ENCODE assay signal across 27 cellular contexts in genomic region chr2:120815292-120815691, GRCh38.
A peak's percentile ranks its signal among the peaks of the same experiment; 100 is the strongest.
DNase-seq lines count a peak whose midpoint lies in the region; ATAC-seq and TF ChIP-seq lines count a peak whose summit lies in the region.
"Had no signal": no experiment of that assay in that cellular context is flagged by ENCODE, and none has a peak within 500 bp of the region (broad histone marks: within the 10 kb centered on the region; RNA-seq: fewer than 3 reads in every experiment).

No MANE protein-coding gene starts in this region.

- H3K4me1 Mint-ChIP-seq in chondrocyte (ENCODE audit: low read depth) = peaks cover 21% of the 10 kb centered on the region
- H3K4me1 Mint-ChIP-seq: CD4-positive, CD25-positive, alpha-beta regulatory T cell had no signal

- H4K20me1 ChIP-seq in MM.1S (ENCODE audit: insufficient read depth, low read length) = no peaks in the 10 kb centered on the region
- H4K20me1 ChIP-seq: BLaER1 had no signal

- 86 to 91% methylated on average over 12 of the region's 12 CpGs for WGBS in heart right ventricle, 2 donors

- H3K4me1 ChIP-seq in heart right ventricle (peaks cover 0 to 12% (median 0%) of the 10 kb centered on the region in 9 donors), MM.1S (ENCODE audit: low read length) (0 out of 2 replicates have a peak, but pooled peaks cover under 1% of the 10 kb centered on the region)
- H3K4me1 ChIP-seq: HAP-1 had no signal

- no peak overlapping the region for H3K4me3 Mint-ChIP-seq in chondrocyte (ENCODE audit: unreplicated experiment)
- H3K4me3 Mint-ChIP-seq: CD4-positive, CD25-positive, alpha-beta regulatory T cell had no signal

- no peaks in the 10 kb centered on the region for H3K79me2 ChIP-seq in MM.1S (ENCODE audit: low read length)

- no peaks in the 10 kb centered on the region for H3F3A ChIP-seq in MM.1S (ENCODE audit: insufficient read depth, low read length)

- TF ChIP-seq CTCF in heart right ventricle (IDR thresholded peaks at IDR 0.05) = no peak
- TF ChIP-seq CTCF in MM.1S (IDR thresholded peaks at IDR 0.05; ENCODE audit: low read length) = no peak
- no peak for TF ChIP-seq CTCF in chondrocyte (IDR thresholded peaks at IDR 0.05)

- H3K27me3 Mint-ChIP-seq in chondrocyte (ENCODE audit: low read depth) = no peaks in the 10 kb centered on the region
- H3K27me3 Mint-ChIP-seq: CD4-positive, CD25-positive, alpha-beta regulatory T cell had no signal

- H3K27ac ChIP-seq in heart right ventricle (no peak overlapping the region), MM.1S (ENCODE audit: low read length) (no peak overlapping the region)
- H3K27ac ChIP-seq: BLaER1 had no signal

- no peak overlapping the region for H3K4me3 ChIP-seq in heart right ventricle
- no peak overlapping the region for H3K4me3 ChIP-seq in MM.1S (ENCODE audit: low read length)
- H3K4me3 ChIP-seq: BLaER1, HAP-1 had no signal

- peaks cover 0 to 14% (median 4%) of the 10 kb centered on the region in 7 donors for H3K27me3 ChIP-seq in heart right ventricle
- peaks cover 19% of the 10 kb centered on the region; the same call in 1 of the 2 replicates for H3K27me3 ChIP-seq in MM.1S (replicated peaks; ENCODE audit: insufficient read depth, low read length)
- H3K27me3 ChIP-seq: BLaER1 had no signal

- intact Hi-C loops in left cardiac atrium (cut with DNase I) (no loop called here), heart right ventricle (cut with DNase I) (no loop called here), posterior vena cava (cut with DNase I) (no loop called here)

- no peak overlapping the region for H3K4me2 ChIP-seq in MM.1S (ENCODE audit: low read depth, low read length)
- H3K4me2 ChIP-seq: BLaER1, SK-N-SH had no signal

- H3K9me3 Mint-ChIP-seq in chondrocyte (ENCODE audit: low read depth) = no peaks in the 10 kb centered on the region
- H3K9me3 Mint-ChIP-seq: CD4-positive, CD25-positive, alpha-beta regulatory T cell had no signal

- no peak overlapping the region for H3K27ac Mint-ChIP-seq in chondrocyte (ENCODE audit: unreplicated experiment)
- H3K27ac Mint-ChIP-seq: CD4-positive, CD25-positive, alpha-beta regulatory T cell had no signal

- H3K36me3 ChIP-seq in heart right ventricle = no peaks in the 10 kb centered on the region
- no peaks in the 10 kb centered on the region for H3K36me3 ChIP-seq in MM.1S (replicated peaks; ENCODE audit: insufficient read depth, low read length)
- H3K36me3 ChIP-seq: BLaER1, HAP-1 had no signal

- DNase-seq in left cardiac atrium (peak; percentile 3), heart right ventricle (no peak), MM.1S (peak; percentile 25), chondrocyte (ENCODE audit: low spot score) (peak; percentile 59), posterior vena cava (ENCODE audit: low spot score) (peak; percentile 49), NCI-H1417 (lab: John Stamatoyannopoulos, UW) (no peak), T-helper 9 cell (no peak)
- DNase-seq: 8988T; ACHN; CD4-positive, CD25-positive, alpha-beta regulatory T cell; DMS153; DND-41; GOT3; MV-4-11; NCI-H1105; NCI-H146; NCI-H2029; NCI-H446; NCI-H524 treated with DMSO at 0.1 percent for 48 hours; NCI-H774; NK-92 treated with Interleukin-12 subunit alpha and Interleukin-12 subunit beta, amount 100 ng/mL, for 24 hours; SK-N-SH; SW 1271 had no signal

- no peak overlapping the region for H3K9ac ChIP-seq in MM.1S (ENCODE audit: low read length)
- H3K9ac ChIP-seq: BLaER1, SK-N-SH had no signal

- H3K9me3 ChIP-seq in heart right ventricle (no peaks in the 10 kb centered on the region), MM.1S (replicated peaks; ENCODE audit: insufficient read depth, low read length) (no peaks in the 10 kb centered on the region)
- H3K9me3 ChIP-seq: BLaER1, HAP-1, SK-N-SH had no signal

- H3K36me3 Mint-ChIP-seq in chondrocyte (ENCODE audit: low read depth) = peaks cover 11% of the 10 kb centered on the region
- H3K36me3 Mint-ChIP-seq: CD4-positive, CD25-positive, alpha-beta regulatory T cell had no signal

- H2AFZ ChIP-seq in MM.1S (ENCODE audit: low read length) = no peak overlapping the region

- no peaks in the 10 kb centered on the region for H3K9me2 ChIP-seq in MM.1S (replicated peaks; ENCODE audit: insufficient read depth, low read length)
- H3K9me2 ChIP-seq: SK-N-SH had no signal

- ATAC-seq in left cardiac atrium (no peak), heart right ventricle (no peak), GM21529 (IDR thresholded peaks at IDR 0.05; ENCODE audit: unreplicated experiment) (no peak)
- ATAC-seq: Panc1 had no signal

Comparison
In these comparisons a context has a peak if more than half of its experiments do, and no peak if none do; other contexts are left out.
1. DNase-seq: peak in left cardiac atrium (single experiment), MM.1S (single experiment), chondrocyte (single experiment) and posterior vena cava (single experiment); none in heart right ventricle (0 of 2), NCI-H1417 (0 of 3) and T-helper 9 cell (single experiment).